In genomic region chr19:38387550-38388309, GRCh38 we compare ENCODE assay signal across 8 cellular contexts. TPM values are rescaled to one million over a fixed set of nuclear protein-coding genes. Genes with fewer than 3 reads are reported as not detected.
DNase-seq lines count a peak whose midpoint lies in the region; ATAC-seq and TF ChIP-seq lines count a peak whose summit lies in the region.

Gene GGN (minus strand): TSS chr19:38388034. CDS start chr19:38387261, 773 bp downstream.

- H3K79me2 ChIP-seq in DOHH2 (ENCODE audit: control insufficient read depth, low read length): no peaks in the 10 kb centered on the region

- H3K9me3 ChIP-seq in DOHH2 (ENCODE audit: control insufficient read depth, insufficient read depth, low read length): no peaks in the 10 kb centered on the region
- no peaks in the 10 kb centered on the region for H3K9me3 ChIP-seq in lower lobe of right lung

- H3F3A ChIP-seq in DOHH2 (ENCODE audit: control insufficient read depth, insufficient read depth): no peaks in the 10 kb centered on the region; the same call in 1 of the 2 replicates

- H3K4me1 ChIP-seq in DOHH2 (ENCODE audit: control insufficient read depth, low read length) (peaks cover 25% of the 10 kb centered on the region), lower lobe of right lung (peaks cover 32% of the 10 kb centered on the region)

- H3K36me3 ChIP-seq in DOHH2 (ENCODE audit: control insufficient read depth, low read length) (peaks cover 8% of the 10 kb centered on the region; the same call in 1 of the 2 replicates), lower lobe of right lung (peaks cover 14% of the 10 kb centered on the region)

- DNase-seq in NCI-H82 (lab: John Stamatoyannopoulos, UW): peak; percentile 98
- DNase-seq in activated CD8-positive, alpha-beta memory T cell treated with anti-CD3 and anti-CD28 coated beads for 1 hour (ENCODE audit: extremely low read depth in 1 of 2, low read depth in 1 of 2): peak; percentile 36 to 53
- peak; percentile 80 for DNase-seq in effector CD8-positive, alpha-beta T cell (lab: John Stamatoyannopoulos, UW)
- DNase-seq in lower lobe of right lung: peak; percentile 90
- DNase-seq in stimulated activated CD4-positive, alpha-beta T cell treated with anti-CD3 and anti-CD28 coated beads, Interleukin-4, amount 100 ng/mL, for 4 hours: peak; percentile 73 to 78

- no peak for TF ChIP-seq CTCF in DOHH2 (IDR thresholded peaks at IDR 0.05; ENCODE audit: low read depth, low read length, poor library complexity, severe bottlenecking)
- no peak for TF ChIP-seq CTCF in lower lobe of right lung (IDR thresholded peaks at IDR 0.05)

- no peaks in the 10 kb centered on the region for H3K9me2 ChIP-seq in DOHH2 (replicated peaks; ENCODE audit: control insufficient read depth, low read length)

- H3K4me3 ChIP-seq in DOHH2 (ENCODE audit: low read length) (peak within 1 kb of the TSS; percentile 78), lower lobe of right lung (peak within 1 kb of the TSS; percentile 62)

- peak within 1 kb of the TSS; percentile 95 for H3K4me2 ChIP-seq in DOHH2 (ENCODE audit: low read length)

- intact Hi-C loops in lower lobe of right lung (cut with DNase I): no loop called here

- H3K27ac ChIP-seq in DOHH2 (ENCODE audit: low read depth, low read length) (no peak within 1 kb of the TSS; the same call in 1 of the 2 replicates), lower lobe of right lung (peak within 1 kb of the TSS; percentile 39)

- peaks cover 45% of the 10 kb centered on the region for H3K27me3 ChIP-seq in DOHH2 (ENCODE audit: control insufficient read depth, low read length)
- H3K27me3 ChIP-seq in lower lobe of right lung (ENCODE audit: low read depth): peaks cover 12% of the 10 kb centered on the region

- ATAC-seq in HG03439 (IDR thresholded peaks at IDR 0.05; ENCODE audit: unreplicated experiment) (peak; percentile 45), lower lobe of right lung (peak; percentile 90 to 92), HG03045 (IDR thresholded peaks at IDR 0.05; ENCODE audit: unreplicated experiment) (no peak)

- H4K20me1 ChIP-seq in DOHH2 (ENCODE audit: control insufficient read depth, insufficient read depth, low read depth, low read length): 0 out of 2 replicates have a peak, but pooled peaks cover 4% of the 10 kb centered on the region

RNA-seq across cellular contexts. Expression of gene GGN, which starts in this region (rescaled TPM):
- 0.59 TPM for total RNA-seq in lower lobe of right lung

Comparison
In these comparisons a context has a peak if more than half of its experiments do, and no peak if none do; other contexts are left out.
1. Peak in DNase-seq, ATAC-seq, H3K4me3 ChIP-seq and H3K27ac ChIP-seq in lower lobe of right lung; RNA of the gene not detected or under 1 TPM.
2. DNase-seq: peak in every context shown above with its lines; median percentile 98 in NCI-H82; 90 in lower lobe of right lung; 80 in effector CD8-positive, alpha-beta T cell; 76 in stimulated activated CD4-positive, alpha-beta T cell treated with anti-CD3 and anti-CD28 coated beads, Interleukin-4, amount 100 ng/mL, for 4 hours; 44 in activated CD8-positive, alpha-beta memory T cell treated with anti-CD3 and anti-CD28 coated beads for 1 hour.